In the genomic region with DNA sequence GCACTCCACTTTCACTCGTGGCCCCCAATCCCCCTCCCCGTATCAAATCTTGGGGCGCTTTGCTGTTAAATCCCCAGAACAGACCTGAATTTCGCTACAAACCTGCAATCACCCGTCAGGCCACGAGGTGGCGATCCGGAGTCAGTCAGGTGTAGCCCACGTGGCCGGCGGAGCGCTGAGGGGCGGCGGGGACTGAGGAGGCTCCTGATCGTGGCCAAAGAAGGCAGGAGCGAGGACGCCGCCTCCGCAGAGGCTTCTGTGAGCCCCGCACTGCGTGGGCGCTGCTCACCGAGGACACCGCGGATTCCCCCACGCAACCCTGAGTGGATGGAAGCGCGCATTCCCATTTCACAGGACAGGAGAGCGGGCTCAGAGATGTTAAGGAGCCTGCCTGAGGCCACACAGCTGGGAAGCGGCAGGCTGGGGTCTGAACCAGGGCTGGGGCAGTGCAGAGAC, we compare ENCODE assay signal across 8 cellular contexts.
DNase-seq lines count a peak whose midpoint lies in the region; ATAC-seq, FAIRE-seq and TF ChIP-seq lines count a peak whose summit lies in the region.

No MANE protein-coding gene starts in this region.

- H3K27me3 ChIP-seq in neuronal stem cell (ENCODE audit: control insufficient read depth in 3 of 3, insufficient read depth in 3 of 3, low read depth in 1 of 3, low read length in 3 of 3) (peaks cover 0 to 61% (median 26%) of the 10 kb centered on the region in 3 experiments), stomach smooth muscle (ENCODE audit: control insufficient read depth in 1 of 2, insufficient read depth in 2 of 2, low read length in 2 of 2) (peaks cover 48 to 57% of the 10 kb centered on the region in 2 donors)

- TF ChIP-seq CTCF in fibroblast of mammary gland (conservative IDR thresholded peaks at IDR 0.05; ENCODE audit: control insufficient read depth, insufficient read depth, low read depth, low read length): peak; percentile 80

- no CpG with 5 or more reads among the region's 30 CpGs for WGBS in neuronal stem cell (ENCODE audit: extremely low coverage in 2 of 2, insufficient read length in 2 of 2, insufficient replicate concordance in 1 of 2), 2 donors

- H3K27ac Mint-ChIP-seq in activated T-helper 1 cell treated with anti-CD3 and anti-CD28 coated beads, Interleukin-12 subunit alpha, Interleukin-12 subunit beta, Interleukin-2, Interleukin-4 antibody, amounts not matched to agents 30 ng/mL and 10 ng/mL and 1 ng/mL, durations not matched to agents 14 hours and 24 hours and 36 hours: no peak overlapping the region

- no peak overlapping the region for H4K8ac ChIP-seq in neuronal stem cell (ENCODE audit: low read depth, low read length)

- H2BK15ac ChIP-seq in neuronal stem cell (ENCODE audit: low read length): peak overlapping the region; percentile 65

- H3K27ac ChIP-seq in neuronal stem cell (replicated peaks; ENCODE audit: low read length) (no peak overlapping the region), stomach smooth muscle (ENCODE audit: low read length) (no peak overlapping the region)

- H3K4me2 ChIP-seq in neuronal stem cell (ENCODE audit: insufficient read depth, low read length, poor library complexity, severe bottlenecking): peak overlapping the region; percentile 50

- peak overlapping the region; percentile 98 for H3K18ac ChIP-seq in neuronal stem cell (ENCODE audit: low read length)

- H3K9ac ChIP-seq in neuronal stem cell (ENCODE audit: low read depth, low read length, poor library complexity): no peak overlapping the region
- no peak overlapping the region for H3K9ac ChIP-seq in stomach smooth muscle (ENCODE audit: low read length in 2 of 2)

- intact Hi-C loops in activated T-helper 1 cell treated with anti-CD3 and anti-CD28 coated beads, Interleukin-12 subunit alpha, Interleukin-12 subunit beta, Interleukin-2, Interleukin-4 antibody, amounts not matched to agents 30 ng/mL and 10 ng/mL and 1 ng/mL, durations not matched to agents 14 hours and 24 hours and 36 hours (cut with micrococcal nuclease): loop anchor here (1.0 to 10.0 kb wide), 5 partner anchors 17 to 209 kb away; a partner anchor contains a TSS

- H2BK5ac ChIP-seq in neuronal stem cell (ENCODE audit: low read length): no peak overlapping the region

- H3K9me3 ChIP-seq in neuronal stem cell (replicated peaks in 1 of 2; ENCODE audit: control insufficient read depth in 2 of 2, insufficient read depth in 1 of 2, low read depth in 1 of 2, low read length in 2 of 2) (no peaks in the 10 kb centered on the region), stomach smooth muscle (ENCODE audit: control insufficient read depth in 2 of 2, low read length in 2 of 2) (no peaks in the 10 kb centered on the region)

- H3K36me3 ChIP-seq in neuronal stem cell (replicated peaks in 1 of 2; ENCODE audit: control insufficient read depth in 2 of 2, insufficient read depth in 2 of 2, low read length in 2 of 2) (no peaks in the 10 kb centered on the region), stomach smooth muscle (ENCODE audit: control insufficient read depth in 2 of 2, insufficient read depth in 2 of 2, low read length in 2 of 2) (no peaks in the 10 kb centered on the region)

- H3K27me3 Mint-ChIP-seq in activated T-helper 1 cell treated with anti-CD3 and anti-CD28 coated beads, Interleukin-12 subunit alpha, Interleukin-12 subunit beta, Interleukin-2, Interleukin-4 antibody, amounts not matched to agents 30 ng/mL and 10 ng/mL and 1 ng/mL, durations not matched to agents 14 hours and 24 hours and 36 hours (ENCODE audit: insufficient read depth): peaks cover 10% of the 10 kb centered on the region

- no peaks in the 10 kb centered on the region for H3K9me3 Mint-ChIP-seq in activated T-helper 1 cell treated with anti-CD3 and anti-CD28 coated beads, Interleukin-12 subunit alpha, Interleukin-12 subunit beta, Interleukin-2, Interleukin-4 antibody, amounts not matched to agents 30 ng/mL and 10 ng/mL and 1 ng/mL, durations not matched to agents 14 hours and 24 hours and 36 hours

- H3K4me3 ChIP-seq in fibroblast of mammary gland (ENCODE audit: control insufficient read depth, low read depth, low read length) (no peak overlapping the region), neuronal stem cell (ENCODE audit: low read length in 2 of 2) (no peak overlapping the region), stomach smooth muscle (ENCODE audit: low read length in 2 of 2) (peak overlapping the region; percentile 38 to 62)

- FAIRE-seq in RCC 7860 (lab: Jason Lieb, UNC): no peak

- H3K36me3 Mint-ChIP-seq in activated T-helper 1 cell treated with anti-CD3 and anti-CD28 coated beads, Interleukin-12 subunit alpha, Interleukin-12 subunit beta, Interleukin-2, Interleukin-4 antibody, amounts not matched to agents 30 ng/mL and 10 ng/mL and 1 ng/mL, durations not matched to agents 14 hours and 24 hours and 36 hours (ENCODE audit: low read depth): no peaks in the 10 kb centered on the region

- H3K23ac ChIP-seq in neuronal stem cell (ENCODE audit: low read depth, low read length, poor library complexity): peak overlapping the region; percentile 46

- no peak overlapping the region for H4K91ac ChIP-seq in neuronal stem cell (ENCODE audit: low read depth, low read length, poor library complexity)

- no peak for ATAC-seq in GM19463 (IDR thresholded peaks at IDR 0.05; ENCODE audit: unreplicated experiment)

- H2AFZ ChIP-seq in neuronal stem cell (ENCODE audit: low read length): peak overlapping the region; percentile 89

- peaks cover 0 to 28% of the 10 kb centered on the region in 2 donors for H3K4me1 ChIP-seq in neuronal stem cell (ENCODE audit: control insufficient read depth in 2 of 2, insufficient read depth in 1 of 2, low read depth in 1 of 2, low read length in 2 of 2)
- peaks cover 14% of the 10 kb centered on the region for H3K4me1 ChIP-seq in stomach smooth muscle (ENCODE audit: control insufficient read depth, insufficient read depth, low read length)

- H2BK120ac ChIP-seq in neuronal stem cell (ENCODE audit: low read depth, low read length): no peak overlapping the region

- DNase-seq in EL (peak; percentile 65), HuH-7 (ENCODE audit: low spot score) (peak; percentile 89), RCC 7860 (ENCODE audit: low spot score) (peak; percentile 34), fibroblast of mammary gland (ENCODE audit: low read depth) (peak; percentile 54), neuronal stem cell (ENCODE audit: low spot score) (peak; percentile 84)
- peak; percentile 77 for DNase-seq in activated T-helper 1 cell treated with anti-CD3 and anti-CD28 coated beads, Interleukin-12 subunit alpha, Interleukin-12 subunit beta, Interleukin-2, Interleukin-4 antibody, amounts not matched to agents 30 ng/mL and 10 ng/mL and 1 ng/mL, durations not matched to agents 14 hours and 24 hours and 36 hours (ENCODE audit: low spot score)

- peak overlapping the region; percentile 52 for H2AK5ac ChIP-seq in neuronal stem cell (ENCODE audit: low read depth, low read length)

- no peak overlapping the region for H2BK12ac ChIP-seq in neuronal stem cell (ENCODE audit: low read length)

- H3K4ac ChIP-seq in neuronal stem cell (ENCODE audit: low read length): no peak overlapping the region

- H3K79me1 ChIP-seq in neuronal stem cell (ENCODE audit: low read depth, low read length): no peaks in the 10 kb centered on the region

- H3K14ac ChIP-seq in neuronal stem cell (ENCODE audit: low read length): no peak overlapping the region

- peak overlapping the region; percentile 47 for H3K4me3 Mint-ChIP-seq in activated T-helper 1 cell treated with anti-CD3 and anti-CD28 coated beads, Interleukin-12 subunit alpha, Interleukin-12 subunit beta, Interleukin-2, Interleukin-4 antibody, amounts not matched to agents 30 ng/mL and 10 ng/mL and 1 ng/mL, durations not matched to agents 14 hours and 24 hours and 36 hours

- peaks cover 15% of the 10 kb centered on the region for H3K4me1 Mint-ChIP-seq in activated T-helper 1 cell treated with anti-CD3 and anti-CD28 coated beads, Interleukin-12 subunit alpha, Interleukin-12 subunit beta, Interleukin-2, Interleukin-4 antibody, amounts not matched to agents 30 ng/mL and 10 ng/mL and 1 ng/mL, durations not matched to agents 14 hours and 24 hours and 36 hours (ENCODE audit: low read depth)

Comparison
In these comparisons a context has a peak if more than half of its experiments do, and no peak if none do; other contexts are left out.
1. DNase-seq: peak in every context shown above with its lines; median percentile 89 in HuH-7; 84 in neuronal stem cell; 77 in activated T-helper 1 cell treated with anti-CD3 and anti-CD28 coated beads, Interleukin-12 subunit alpha, Interleukin-12 subunit beta, Interleukin-2, Interleukin-4 antibody, amounts not matched to agents 30 ng/mL and 10 ng/mL and 1 ng/mL, durations not matched to agents 14 hours and 24 hours and 36 hours; 65 in EL; 54 in fibroblast of mammary gland; 34 in RCC 7860.
2. H3K4me3 ChIP-seq: peak in stomach smooth muscle (2 of 2); none in fibroblast of mammary gland (single experiment) and neuronal stem cell (0 of 2).